Comparison of ENCODE assay signal across 14 cellular contexts in the genomic region with DNA sequence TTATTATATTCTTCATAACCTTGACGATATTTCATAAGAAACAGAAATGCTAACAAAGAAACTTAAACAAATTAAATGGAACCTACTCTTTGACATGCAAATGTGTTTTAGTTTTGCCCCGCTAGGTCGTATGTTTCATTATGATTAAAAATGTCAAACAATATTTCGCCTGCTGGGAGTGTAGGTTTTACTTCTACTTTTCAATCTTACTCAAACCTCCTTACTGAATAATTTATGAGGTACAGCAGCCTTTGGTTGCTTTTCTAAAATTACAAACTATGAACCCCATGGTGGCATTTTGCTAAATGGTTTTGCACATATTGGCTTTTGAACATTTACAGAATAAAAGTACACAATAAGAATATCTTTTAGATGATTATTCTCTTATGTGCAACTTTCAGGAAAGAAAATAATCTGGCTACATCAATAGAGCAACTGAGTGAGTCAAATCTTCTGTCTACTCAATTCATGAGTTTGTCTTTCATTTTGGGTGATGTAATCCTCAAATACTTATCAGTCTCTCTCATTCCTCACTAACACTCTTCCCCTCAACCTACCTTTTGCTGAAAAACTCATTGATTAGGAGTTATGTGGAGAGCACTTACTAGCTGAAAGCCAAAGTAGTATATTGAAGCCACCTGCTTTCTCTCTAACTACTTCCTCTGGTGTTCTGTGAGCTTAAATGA.
DNase-seq lines count a peak whose midpoint lies in the region; ATAC-seq lines count a peak whose summit lies in the region.
"Had no signal": no experiment of that assay in that cellular context is flagged by ENCODE, and none has a peak within 500 bp of the region (broad histone marks: within the 10 kb centered on the region; RNA-seq: fewer than 3 reads in every experiment).

No MANE protein-coding gene starts in this region.

- H3K27me3 Mint-ChIP-seq in activated CD4-positive, alpha-beta T cell treated with anti-CD3 and anti-CD28 coated beads for 36 hours, result no peaks in the 10 kb centered on the region

- POLR2A ChIA-PET in activated CD4-positive, alpha-beta T cell treated with anti-CD3 and anti-CD28 coated beads for 36 hours (lab: Charles Lee), result no interaction called here

- H3K9me3 Mint-ChIP-seq in activated CD4-positive, alpha-beta T cell treated with anti-CD3 and anti-CD28 coated beads for 36 hours (ENCODE audit: low read depth), result peaks cover 3% of the 10 kb centered on the region
- H3K9me3 Mint-ChIP-seq: endodermal cell, neural crest cell had no signal

- intact Hi-C loops in activated CD4-positive, alpha-beta T cell treated with anti-CD3 and anti-CD28 coated beads for 36 hours (cut with DNase I, micrococcal nuclease), result no loop called here

- no peak overlapping the region for H3K27ac Mint-ChIP-seq in activated CD4-positive, alpha-beta T cell treated with anti-CD3 and anti-CD28 coated beads for 36 hours
- H3K27ac Mint-ChIP-seq: endodermal cell had no signal

- no peaks in the 10 kb centered on the region for H3K4me1 Mint-ChIP-seq in activated CD4-positive, alpha-beta T cell treated with anti-CD3 and anti-CD28 coated beads for 36 hours
- H3K4me1 Mint-ChIP-seq: neural crest cell had no signal

- DNase-seq in activated CD4-positive, alpha-beta T cell treated with anti-CD3 and anti-CD28 coated beads for 36 hours, result no peak
- no peak for DNase-seq in activated CD4-positive, alpha-beta T cell treated with anti-CD3 and anti-CD28 coated beads, Interleukin-2, amount 50 U/mL, for 48 hours
- DNase-seq in GM19240 (ENCODE audit: insufficient read length, low spot score), result no peak
- DNase-seq in DMS79 treated with DMSO at 0.1 percent for 48 hours (lab: John Stamatoyannopoulos, UW), result no peak
- no peak for DNase-seq in middle frontal gyrus (ENCODE audit: extremely low spot score, low spot score)
- no peak for DNase-seq in AG20443 (ENCODE audit: low spot score)
- DNase-seq: endodermal cell, NCI-H2029, RPMI8226, spleen had no signal

- CTCF ChIA-PET in activated CD4-positive, alpha-beta T cell treated with anti-CD3 and anti-CD28 coated beads for 36 hours (lab: Charles Lee), result no interaction called here

- H3K4me3 Mint-ChIP-seq in activated CD4-positive, alpha-beta T cell treated with anti-CD3 and anti-CD28 coated beads for 36 hours, result no peak overlapping the region
- H3K4me3 Mint-ChIP-seq: endodermal cell, neural crest cell had no signal

- H3K36me3 Mint-ChIP-seq in activated CD4-positive, alpha-beta T cell treated with anti-CD3 and anti-CD28 coated beads for 36 hours (ENCODE audit: low read depth), result no peaks in the 10 kb centered on the region

- ATAC-seq in activated CD4-positive, alpha-beta T cell treated with anti-CD3 and anti-CD28 coated beads for 36 hours, result peak; percentile 55
- ATAC-seq in GM21723 (IDR thresholded peaks at IDR 0.05; ENCODE audit: unreplicated experiment) (peak; percentile 95), HG03097 (IDR thresholded peaks at IDR 0.05; ENCODE audit: low FRiP score, unreplicated experiment) (peak; percentile 94)
- ATAC-seq: left lobe of liver had no signal
